In genomic region chr1:66557157-66557556, GRCh38 we compare ENCODE assay signal across 15 cellular contexts. TPM values are rescaled to one million over a fixed set of nuclear protein-coding genes. Genes with fewer than 3 reads are reported as not detected.
DNase-seq lines count a peak whose midpoint lies in the region; ATAC-seq and TF ChIP-seq lines count a peak whose summit lies in the region.
"Had no signal": no experiment of that assay in that cellular context is flagged by ENCODE, and none has a peak within 500 bp of the region (broad histone marks: within the 10 kb centered on the region; RNA-seq: fewer than 3 reads in every experiment).

No MANE protein-coding gene starts in this region.

- POLR2A ChIA-PET in SK-N-SH (lab: Yijun Ruan, JAX), result no interaction called here

- no peak for TF ChIP-seq RAD21 in SK-N-SH (IDR thresholded peaks at IDR 0.05; ENCODE audit: low read length)

- peaks cover 22 to 29% of the 10 kb centered on the region in 2 experiments for H3K4me1 ChIP-seq in SK-N-SH (ENCODE audit: control insufficient read depth in 1 of 2, insufficient read depth in 2 of 2, low read depth in 1 of 2, low read length in 1 of 2)

- peak; percentile 66 to 81; a peak in 3 of 4 replicates for TF ChIP-seq EP300 in SK-N-SH (IDR thresholded peaks at IDR 0.05; ENCODE audit: borderline replicate concordance in 1 of 2, low read depth in 1 of 2, low read length in 1 of 2)

- H3K4me2 ChIP-seq in SK-N-SH, result no peak overlapping the region

- no peaks in the 10 kb centered on the region for H4K20me1 ChIP-seq in SK-N-SH (ENCODE audit: insufficient read depth)

- WGBS in SK-N-SH (ENCODE audit: low lambda C conversion rate), result 10% methylated on average over 1 of the region's 1 CpG

- H3K9me2 ChIP-seq in SK-N-SH, result no peaks in the 10 kb centered on the region

- no peak for TF ChIP-seq CTCF in SK-N-SH (IDR thresholded peaks at IDR 0.05)

- no peaks in the 10 kb centered on the region for H3K27me3 ChIP-seq in SK-N-SH (ENCODE audit: insufficient read depth)

- intact Hi-C loops in Right ventricle myocardium inferior (cut with DNase I), result no loop called here

- CTCF ChIA-PET in SK-N-SH (lab: Yijun Ruan, JAX), result interaction anchor here (0.7 to 1.4 kb wide), 2 partner anchors 12 to 14 kb away, joined by 3 to 7 read pairs; no protein-coding TSS in a partner anchor

- H3K36me3 ChIP-seq in SK-N-SH (replicated peaks in 1 of 2; ENCODE audit: control insufficient read depth in 1 of 2, insufficient read depth in 2 of 2, low read length in 1 of 2), result peaks cover 16 to 36% of the 10 kb centered on the region in 2 experiments

- peaks cover 48% of the 10 kb centered on the region for H3K79me2 ChIP-seq in SK-N-SH (ENCODE audit: insufficient read depth)

- H3K4me3 ChIP-seq in SK-N-SH (ENCODE audit: low read depth in 2 of 2, low read length in 1 of 2), result no peak overlapping the region

- peak; percentile 32 for DNase-seq in A172 (ENCODE audit: low spot score)
- peak; percentile 74 for DNase-seq in GM04503 (ENCODE audit: low read depth)
- DNase-seq in SK-N-SH, result no peak
- DNase-seq in fibroblast of peridontal ligament (ENCODE audit: extremely low read depth), result peak; percentile 66
- no peak for DNase-seq in Right ventricle myocardium inferior (ENCODE audit: missing footprints)
- DNase-seq: 8988T; CD4-positive, alpha-beta memory T cell; KG1; NCI-H1092; NCI-H1694 treated with DMSO at 0.1 percent for 48 hours; NCI-H774 had no signal

- no peak overlapping the region for H3K9ac ChIP-seq in SK-N-SH

- H3K27ac ChIP-seq in SK-N-SH (ENCODE audit: low read depth in 2 of 2, low read length in 1 of 2), result peak overlapping the region; percentile 80 to 82

- H3K9me3 ChIP-seq in SK-N-SH, result no peaks in the 10 kb centered on the region

- no peak overlapping the region for H2AFZ ChIP-seq in SK-N-SH (ENCODE audit: low read depth)

- H3F3A ChIP-seq in SK-N-SH (replicated peaks; ENCODE audit: insufficient read depth), result peaks cover 26% of the 10 kb centered on the region

- ATAC-seq in HG02885 (IDR thresholded peaks at IDR 0.05; ENCODE audit: poor library complexity, unreplicated experiment), result no peak
- ATAC-seq in Right ventricle myocardium inferior, result no peak
- no peak for ATAC-seq in HG03139 (IDR thresholded peaks at IDR 0.05; ENCODE audit: unreplicated experiment)
- no peak for ATAC-seq in GM21825 (IDR thresholded peaks at IDR 0.05; ENCODE audit: unreplicated experiment)
- ATAC-seq: HCT116 had no signal

TF ChIP-seq in SK-N-SH, 30 proteins besides CTCF, POLR2A, EP300 and RAD21:
- TF ChIP-seq TEAD4 (IDR thresholded peaks at IDR 0.05; ENCODE audit: borderline replicate concordance, insufficient read depth), result peak; percentile 82
- peak; percentile 95 for TF ChIP-seq PBX3 (IDR thresholded peaks at IDR 0.05)
- 0 out of 2 replicates have a peak, but pooled peaks have one; percentile 31 for TF ChIP-seq FOXM1 (IDR thresholded peaks at IDR 0.05; ENCODE audit: low read depth)
- TF ChIP-seq MEF2A (IDR thresholded peaks at IDR 0.05; ENCODE audit: borderline replicate concordance, low read depth), result 0 out of 2 replicates have a peak, but pooled peaks have one; percentile 30
- TF ChIP-seq JUND (IDR thresholded peaks at IDR 0.05), result peak; percentile 79
- no peak for TF ChIP-seq MAX (IDR thresholded peaks at IDR 0.05; ENCODE audit: low read depth)
- TF ChIP-seq RCOR1 (IDR thresholded peaks at IDR 0.05; ENCODE audit: low read length), result no peak
- TF ChIP-seq NFIC (IDR thresholded peaks at IDR 0.05; ENCODE audit: borderline replicate concordance), result peak; percentile 55; the same call in 1 of the 2 replicates
- TF ChIP-seq POLR2AphosphoS5 (IDR thresholded peaks at IDR 0.05; ENCODE audit: low read depth, low read length), result peak; percentile 36; the same call in 1 of the 2 replicates
- TF ChIP-seq TCF12 (IDR thresholded peaks at IDR 0.05), result peak; percentile 90
- TF ChIP-seq FOSL2 (IDR thresholded peaks at IDR 0.05; ENCODE audit: borderline replicate concordance, low read depth), result peak; percentile 51
- 0 out of 2 replicates have a peak, but pooled peaks have one; percentile 12 for TF ChIP-seq RXRA (IDR thresholded peaks at IDR 0.05; ENCODE audit: borderline replicate concordance, low read depth)
- no peak for TF ChIP-seq CHD2 (IDR thresholded peaks at IDR 0.05; ENCODE audit: low read length, partially characterized antibody)
- TF ChIP-seq USF2 (IDR thresholded peaks at IDR 0.05; ENCODE audit: borderline replicate concordance, low read depth, low read length), result no peak

RNA-seq across cellular contexts. Expression of gene SGIP1, which starts 23.2 kb away (rescaled TPM):
- total RNA-seq in A172 (2014; rRNA removed; shearing (Covaris generic)), result 0.34 TPM in 1 of 2 replicates, not detected in the other
- polyA plus RNA-seq in SK-N-SH (2012; rRNA removed), result 15.5 and 22.1 TPM in 2 replicates
- 12.4 and 15.1 TPM in 2 replicates for polyA plus RNA-seq in SK-N-SH (2012; cell fraction: cytosol; rRNA removed)
- 35.3 and 68.0 TPM in 2 replicates for polyA plus RNA-seq in SK-N-SH (2012; cell fraction: nucleus; rRNA removed)
- 3.5 TPM for total RNA-seq in Right ventricle myocardium inferior
- total RNA-seq: CD4-positive, alpha-beta memory T cell had no signal
- polyA plus RNA-seq: CD4-positive, alpha-beta memory T cell had no signal

Comparison
In these comparisons a context has a peak if more than half of its experiments do, and no peak if none do; other contexts are left out.
1. DNase-seq: peak in A172 (single experiment), GM04503 (single experiment) and fibroblast of peridontal ligament (single experiment); none in SK-N-SH (single experiment) and Right ventricle myocardium inferior (single experiment).